In the genomic region with DNA sequence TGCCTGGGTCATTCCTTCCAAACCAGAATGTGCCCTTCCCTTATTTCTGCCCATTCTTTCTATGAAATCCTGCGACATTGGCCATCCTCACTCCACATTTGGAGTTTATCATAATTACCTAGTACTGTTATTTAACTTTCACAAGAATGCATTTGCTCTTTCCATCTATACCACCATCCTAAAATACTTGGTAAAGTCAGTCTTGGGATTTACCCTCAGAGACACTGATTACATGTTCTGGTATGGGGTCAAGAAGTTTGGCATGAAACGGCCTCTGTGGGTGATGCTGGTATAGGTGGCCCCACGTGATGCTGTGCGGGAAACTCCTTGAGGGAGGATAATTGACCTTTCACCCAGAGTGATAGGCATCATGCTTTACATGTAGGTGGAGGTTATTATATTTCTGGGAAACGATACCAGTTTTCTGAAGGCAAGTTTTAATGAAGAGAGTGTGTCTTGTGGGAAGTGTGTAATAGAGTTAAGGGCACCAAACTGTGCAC, we compare ENCODE assay signal across 23 cellular contexts.
"Had no signal": no experiment of that assay in that cellular context is flagged by ENCODE, and none has a peak within 500 bp of the region (broad histone marks: within the 10 kb centered on the region; RNA-seq: fewer than 3 reads in every experiment).

No MANE protein-coding gene starts in this region.

- H3K27ac ChIP-seq: HL-60, KMS-11, RWPE1 had no signal

- H3K27me3 Mint-ChIP-seq: IgD-negative memory B cell had no signal

- DNase-seq: Kasumi-1, MM.1S, NCI-H1092 treated with DMSO at 0.1 percent for 48 hours, NCI-H1436, NCI-H187, NCI-H2029, NCI-H2081 treated with DMSO at 0.1 percent for 48 hours, NCI-H2171, NCI-H226, NCI-H446, NCI-H510A, NCI-H524 treated with DMSO at 0.1 percent for 48 hours, NCI-H69, NCI-H774, PC-3, SHP77, SK-N-SH had no signal

- ATAC-seq: K562, Panc1, PC-3 had no signal

- H3K9me3 Mint-ChIP-seq: IgD-negative memory B cell had no signal
